ENCODE assay signal across 8 cellular contexts in genomic region chr17:47821424-47822379, GRCh38. TPM values are rescaled to one million over a fixed set of nuclear protein-coding genes. Genes with fewer than 3 reads are reported as not detected.
DNase-seq lines count a peak whose midpoint lies in the region; ATAC-seq and TF ChIP-seq lines count a peak whose summit lies in the region.

TSS of gene OSBPL7 (minus strand) at chr17:47821794. CDS start at chr17:47820278, 1,516 bp downstream.

- H3K4me1 ChIP-seq in skeletal muscle satellite cell (ENCODE audit: control insufficient read depth, insufficient read depth, low read length) = peaks cover 21% of the 10 kb centered on the region

- H3K4me2 ChIP-seq in skeletal muscle satellite cell (ENCODE audit: low read length) = peak within 1 kb of the TSS; percentile 89

- H3K9me3 ChIP-seq in iPS-18c (ENCODE audit: control insufficient read depth, insufficient read depth, low read length) (no peaks in the 10 kb centered on the region), skeletal muscle satellite cell (replicated peaks; ENCODE audit: low read length) (no peaks in the 10 kb centered on the region)

- TF ChIP-seq CTCF in GM12875 (IDR thresholded peaks at IDR 0.05; ENCODE audit: borderline replicate concordance, insufficient read depth, low read depth, low read length) = peak; percentile 33; the same call in 1 of the 2 replicates
- TF ChIP-seq CTCF in brain microvascular endothelial cell (IDR thresholded peaks at IDR 0.05; ENCODE audit: low read depth, low read length, missing control alignments) = no peak

- H3K27me3 ChIP-seq in brain microvascular endothelial cell (replicated peaks) (no peaks in the 10 kb centered on the region), skeletal muscle satellite cell (ENCODE audit: control insufficient read depth, insufficient read depth, low read length) (no peaks in the 10 kb centered on the region)

- H3K36me3 ChIP-seq in brain microvascular endothelial cell (replicated peaks) (peaks cover 33% of the 10 kb centered on the region), skeletal muscle satellite cell (ENCODE audit: insufficient read depth, low read length) (peaks cover 33% of the 10 kb centered on the region)

- peak within 1 kb of the TSS; percentile 76 for H3K9ac ChIP-seq in skeletal muscle satellite cell (ENCODE audit: low read depth, low read length)

- no peak within 1 kb of the TSS for H3K27ac ChIP-seq in brain microvascular endothelial cell

- H3K4me3 ChIP-seq in GM12875 (ENCODE audit: low read depth, low read length) = peak within 1 kb of the TSS; percentile 63
- H3K4me3 ChIP-seq in brain microvascular endothelial cell (ENCODE audit: low read depth, low read length) = peak within 1 kb of the TSS; percentile 82
- H3K4me3 ChIP-seq in iPS-18c (ENCODE audit: insufficient read depth, low read depth, low read length) = peak within 1 kb of the TSS; percentile 66
- peak within 1 kb of the TSS; percentile 77 for H3K4me3 ChIP-seq in skeletal muscle satellite cell (ENCODE audit: low read length)

- ATAC-seq in HG02885 (IDR thresholded peaks at IDR 0.05; ENCODE audit: poor library complexity, unreplicated experiment) (peak; percentile 91), HG03469 (IDR thresholded peaks at IDR 0.05; ENCODE audit: unreplicated experiment) (no peak)

- DNase-seq in NCI-H2107 treated with DMSO at 0.1 percent for 48 hours (lab: John Stamatoyannopoulos, UW; ENCODE audit: unreplicated experiment) = peak; percentile 63
- DNase-seq in UCSD-AML1 (lab: John Stamatoyannopoulos, UW; ENCODE audit: unreplicated experiment) = peak; percentile 86
- DNase-seq in brain microvascular endothelial cell = peak; percentile 81

- in situ Hi-C loops in brain microvascular endothelial cell (cut with HindIII; ENCODE audit: low pct_ligation_motif_present, low sequenced_read_pairs) = no loop called here

RNA-seq across cellular contexts. Expression of gene OSBPL7, which starts in this region (rescaled TPM):
- total RNA-seq in skeletal muscle satellite cell (2012; rRNA removed) = 2.8 and 5.5 TPM in 2 replicates
